In the genomic region with DNA sequence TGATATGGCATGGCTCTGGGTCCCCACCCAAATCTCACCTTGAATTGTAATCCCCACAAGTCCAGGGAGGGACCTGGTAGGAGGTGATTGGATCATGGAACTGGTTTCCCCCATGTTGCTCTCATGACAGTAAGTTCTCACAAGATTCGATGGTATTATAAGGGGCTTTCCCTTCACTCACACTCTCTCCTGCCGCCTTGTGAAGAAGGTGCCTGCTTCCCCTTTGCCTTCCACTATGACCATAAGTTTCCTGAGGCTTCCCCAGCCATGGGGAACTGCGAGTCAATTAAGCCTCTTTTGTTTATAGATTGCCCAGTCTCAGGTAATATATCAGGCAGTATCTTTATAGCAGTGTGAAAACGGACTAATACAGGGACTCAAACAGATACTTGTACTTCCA, we compare ENCODE assay signal across 21 cellular contexts. TPM values are rescaled to one million over a fixed set of nuclear protein-coding genes. Genes with fewer than 3 reads are reported as not detected.
DNase-seq lines count a peak whose midpoint lies in the region; ATAC-seq, FAIRE-seq and TF ChIP-seq lines count a peak whose summit lies in the region.
"Had no signal": no experiment of that assay in that cellular context is flagged by ENCODE, and none has a peak within 500 bp of the region (broad histone marks: within the 10 kb centered on the region; RNA-seq: fewer than 3 reads in every experiment).

No MANE protein-coding gene starts in this region.

- intact Hi-C loops in transverse colon (cut with DNase I; ENCODE audit: low total_unique reads), result no loop called here

- no peak for TF ChIP-seq EP300 in transverse colon (IDR thresholded peaks at IDR 0.05; ENCODE audit: low read depth)

- H3K9ac ChIP-seq in neural progenitor cell, result no peak overlapping the region

- no peaks in the 10 kb centered on the region for H4K20me1 ChIP-seq in neural progenitor cell (ENCODE audit: low read depth)

- DNase-seq in neural progenitor cell (ENCODE audit: low spot score) (no peak), NCI-H1048 (lab: John Stamatoyannopoulos, UW) (no peak), BE2C (no peak), RCC 7860 (ENCODE audit: low spot score) (no peak), transverse colon (no peak)
- peak; percentile 38 for DNase-seq in stimulated activated naive B cell treated with anti-CD40 and anti-IgM and Interleukin-4, amounts not matched to agents 10 μg/mL and 1 μg/mL and 100 μg/mL, for 72 hours
- DNase-seq: DND-41; IMR-90; NCI-H1105 treated with DMSO at 0.1 percent for 48 hours; NCI-H2029 treated with DMSO at 0.1 percent for 48 hours; NCI-H345; NCI-H524; NCI-H774; NK-92 treated with Interleukin-12 subunit alpha and Interleukin-12 subunit beta, amount 100 ng/mL, for 24 hours had no signal

- peaks cover 6% of the 10 kb centered on the region for H3F3A ChIP-seq in neural progenitor cell (ENCODE audit: low read depth)

- peaks cover 4% of the 10 kb centered on the region for H3K36me3 Mint-ChIP-seq in neural progenitor cell
- H3K36me3 Mint-ChIP-seq in stimulated activated naive B cell treated with anti-CD40 and anti-IgM and Interleukin-4, amounts not matched to agents 10 μg/mL and 1 μg/mL and 100 μg/mL, for 72 hours, result peaks cover 5 to 13% of the 10 kb centered on the region in 2 donors

- TF ChIP-seq POLR2A in transverse colon (IDR thresholded peaks at IDR 0.05), result no peak

- peak; percentile 93 to 94 for ATAC-seq in stimulated activated naive B cell treated with anti-CD40 and anti-IgM and Interleukin-4, amounts not matched to agents 10 μg/mL and 1 μg/mL and 100 μg/mL, for 72 hours (replicated peaks)
- ATAC-seq: A549, GM12878, HCT116, SK-N-SH treated with all-trans-retinoic acid at 6 μM for 48 hours had no signal

- peak overlapping the region; percentile 77 for H3K27ac ChIP-seq in angular gyrus (ENCODE audit: low read depth, low read length)
- H3K27ac ChIP-seq in neural progenitor cell, result no peak overlapping the region
- H3K27ac ChIP-seq in transverse colon, result peak overlapping the region in 1 of 4 donors; percentile 27
- H3K27ac ChIP-seq: A549 had no signal

- H3K27ac Mint-ChIP-seq in neural progenitor cell, result peak overlapping the region; percentile 82
- no peak overlapping the region for H3K27ac Mint-ChIP-seq in stimulated activated naive B cell treated with anti-CD40 and anti-IgM and Interleukin-4, amounts not matched to agents 10 μg/mL and 1 μg/mL and 100 μg/mL, for 72 hours
- H3K27ac Mint-ChIP-seq: B cell had no signal

- WGBS in transverse colon (ENCODE audit: low coverage in 1 of 2), 2 donors, result 58 to 59% methylated on average over 4 of the region's 4 CpGs

- H3K4me3 Mint-ChIP-seq in neural progenitor cell, result no peak overlapping the region
- H3K4me3 Mint-ChIP-seq in stimulated activated naive B cell treated with anti-CD40 and anti-IgM and Interleukin-4, amounts not matched to agents 10 μg/mL and 1 μg/mL and 100 μg/mL, for 72 hours, result no peak overlapping the region
- H3K4me3 Mint-ChIP-seq: B cell had no signal

- H3K79me2 ChIP-seq in neural progenitor cell (ENCODE audit: low read depth), result no peaks in the 10 kb centered on the region

- H3K9me3 ChIP-seq in neural progenitor cell (ENCODE audit: low read depth) (no peaks in the 10 kb centered on the region), BE2C (no peaks in the 10 kb centered on the region), transverse colon (no peaks in the 10 kb centered on the region)
- H3K9me3 ChIP-seq: A549 had no signal

- no peak overlapping the region for H2AFZ ChIP-seq in neural progenitor cell (replicated peaks)

- TF ChIP-seq CTCF in neural progenitor cell (IDR thresholded peaks at IDR 0.05) (no peak), BE2C (IDR thresholded peaks at IDR 0.05; ENCODE audit: low read depth, low read length) (no peak), transverse colon (IDR thresholded peaks at IDR 0.05) (no peak)

- no peak overlapping the region for H3K4me3 ChIP-seq in neural progenitor cell
- H3K4me3 ChIP-seq in BE2C (ENCODE audit: low read depth, low read length), result no peak overlapping the region
- H3K4me3 ChIP-seq in transverse colon, result no peak overlapping the region
- H3K4me3 ChIP-seq: A549, GM12878 had no signal

- peaks cover 20% of the 10 kb centered on the region for H3K4me1 Mint-ChIP-seq in neural progenitor cell
- H3K4me1 Mint-ChIP-seq in stimulated activated naive B cell treated with anti-CD40 and anti-IgM and Interleukin-4, amounts not matched to agents 10 μg/mL and 1 μg/mL and 100 μg/mL, for 72 hours, result peaks cover 10 to 20% of the 10 kb centered on the region in 2 donors

- H3K27me3 Mint-ChIP-seq in neural progenitor cell (ENCODE audit: insufficient read depth, low read depth), result peaks cover 12% of the 10 kb centered on the region
- peaks cover 3 to 12% of the 10 kb centered on the region in 2 donors for H3K27me3 Mint-ChIP-seq in stimulated activated naive B cell treated with anti-CD40 and anti-IgM and Interleukin-4, amounts not matched to agents 10 μg/mL and 1 μg/mL and 100 μg/mL, for 72 hours

- in situ Hi-C loops in transverse colon (cut with MboI; ENCODE audit: low pct_ligation_motif_present in 1 of 4, low pct_unique_long_range_greater_than_20kb in 1 of 4, low sequenced_read_pairs in 3 of 4), result no loop called here

- H3K4me1 ChIP-seq in neural progenitor cell (peaks cover 4% of the 10 kb centered on the region), BE2C (no peaks in the 10 kb centered on the region), transverse colon (peaks cover 0 to 8% (median 0%) of the 10 kb centered on the region in 4 donors)

- no peaks in the 10 kb centered on the region for H3K27me3 ChIP-seq in neural progenitor cell
- no peaks in the 10 kb centered on the region for H3K27me3 ChIP-seq in BE2C
- no peaks in the 10 kb centered on the region for H3K27me3 ChIP-seq in transverse colon

- FAIRE-seq in RCC 7860 (lab: Jason Lieb, UNC), result no peak
- FAIRE-seq: A549, GM12878, H1 had no signal

- H3K4me2 ChIP-seq in neural progenitor cell, result no peak overlapping the region
- H3K4me2 ChIP-seq: A549 had no signal

- peaks cover 3% of the 10 kb centered on the region for H3K9me3 Mint-ChIP-seq in neural progenitor cell
- H3K9me3 Mint-ChIP-seq in stimulated activated naive B cell treated with anti-CD40 and anti-IgM and Interleukin-4, amounts not matched to agents 10 μg/mL and 1 μg/mL and 100 μg/mL, for 72 hours, result peaks cover 9% of the 10 kb centered on the region in 2 donors

- H3K36me3 ChIP-seq in neural progenitor cell (no peaks in the 10 kb centered on the region), BE2C (no peaks in the 10 kb centered on the region), transverse colon (no peaks in the 10 kb centered on the region)

RNA-seq across cellular contexts. Expression of a gene that starts 50.4 kb away (rescaled TPM):
- total RNA-seq in neural progenitor cell (ENCODE audit: low replicate concordance) (121 and 137 TPM in 2 replicates), transverse colon (10 to 100 TPM; 16.2 to 26.9 (median 22.7) TPM)
- polyA plus RNA-seq in BE2C (2012; ENCODE audit: insufficient read depth, insufficient read length, low read depth), result 64.5 TPM
